Comparison of ENCODE assay signal across 18 cellular contexts in the genomic region with DNA sequence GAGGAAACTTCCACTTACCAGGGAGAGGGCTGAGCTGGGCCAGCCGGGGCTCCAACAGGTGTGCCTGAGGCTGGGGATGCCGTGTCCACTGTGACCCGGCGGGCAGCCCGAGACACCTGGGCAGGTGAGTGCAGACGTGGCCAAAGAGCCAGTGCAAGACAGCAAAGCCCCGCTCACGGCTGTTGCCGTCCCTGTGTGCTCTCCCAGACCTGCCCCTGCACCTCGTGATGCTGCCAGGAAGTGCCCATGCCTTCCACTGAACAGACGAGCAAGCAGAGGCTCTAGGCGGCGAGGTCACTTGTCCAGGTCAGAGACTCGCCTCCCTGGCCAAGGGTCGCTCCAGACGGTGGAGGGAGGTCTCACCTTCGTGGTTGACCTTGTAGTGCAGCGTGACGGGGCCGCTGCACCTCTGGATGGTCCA.
"Had no signal": no experiment of that assay in that cellular context is flagged by ENCODE, and none has a peak within 500 bp of the region (broad histone marks: within the 10 kb centered on the region; RNA-seq: fewer than 3 reads in every experiment).

No MANE protein-coding gene starts in this region.

- DNase-seq: effector memory CD4-positive, alpha-beta T cell; esophagus squamous epithelium; foreskin fibroblast; left colon; naive B cell; stimulated activated CD4-positive, alpha-beta T cell treated with anti-CD3 and anti-CD28 coated beads, Interleukin-2, amount 100 ng/mL, for 24 hours; stimulated activated CD4-positive, alpha-beta T cell treated with anti-CD3 and anti-CD28 coated beads, Interleukin-4, amount 100 ng/mL, for 4 hours; stimulated activated naive CD4-positive, alpha-beta T cell treated with Interleukin-2 at 50 U/mL for 16 hours; thyroid gland; upper lobe of left lung; uterus had no signal

- H3K27me3 ChIP-seq: neutrophil, thyroid gland, upper lobe of left lung, uterus had no signal

- H3K4me3 Mint-ChIP-seq: naive B cell, nephron had no signal

- H3K27me3 Mint-ChIP-seq: naive B cell had no signal

- H3K36me3 ChIP-seq: esophagus squamous epithelium, gastroesophageal sphincter, neutrophil, thyroid gland, upper lobe of left lung, uterus had no signal

- ATAC-seq: left colon, left ventricle myocardium superior, sciatic nerve had no signal

- H3K4me3 ChIP-seq: esophagus squamous epithelium, gastroesophageal sphincter, lung, thyroid gland, upper lobe of left lung, uterus had no signal

- H3K4me1 ChIP-seq: gastroesophageal sphincter, thyroid gland, upper lobe of left lung, uterus had no signal

- H3K27ac ChIP-seq: epithelial cell of prostate, esophagus squamous epithelium, gastroesophageal sphincter, neutrophil, thyroid gland, upper lobe of left lung, uterus had no signal

- H3K9me3 ChIP-seq: esophagus squamous epithelium, gastroesophageal sphincter, neutrophil, thyroid gland, upper lobe of left lung, uterus had no signal
